In genomic region chr10:98104125-98104524, GRCh38 we compare ENCODE assay signal across 27 cellular contexts.
"Had no signal": no experiment of that assay in that cellular context is flagged by ENCODE, and none has a peak within 500 bp of the region (broad histone marks: within the 10 kb centered on the region; RNA-seq: fewer than 3 reads in every experiment).

No MANE protein-coding gene starts in this region.

- H3K4me3 ChIP-seq: neural progenitor cell, ovary, psoas muscle, right lobe of liver, sigmoid colon, stomach, thoracic aorta, thyroid gland, transverse colon, upper lobe of left lung, vagina had no signal

- H3K36me3 Mint-ChIP-seq: naive thymus-derived CD4-positive, alpha-beta T cell; natural killer cell; neural progenitor cell; stimulated activated effector memory CD8-positive, alpha-beta T cell treated with anti-CD3 and anti-CD28 coated beads, Interleukin-12 subunit alpha, Interleukin-12 subunit beta, amount 100 ng/mL, for 72 hours; stimulated activated naive B cell treated with anti-CD40 and anti-IgM and Interleukin-4, amounts not matched to agents 10 μg/mL and 1 μg/mL and 100 μg/mL, for 72 hours had no signal

- H3K4me1 Mint-ChIP-seq: naive thymus-derived CD4-positive, alpha-beta T cell; natural killer cell; nephron; neural progenitor cell; stimulated activated effector memory CD8-positive, alpha-beta T cell treated with anti-CD3 and anti-CD28 coated beads, Interleukin-12 subunit alpha, Interleukin-12 subunit beta, amount 100 ng/mL, for 72 hours; stimulated activated naive B cell treated with anti-CD40 and anti-IgM and Interleukin-4, amounts not matched to agents 10 μg/mL and 1 μg/mL and 100 μg/mL, for 72 hours had no signal

- H3K27ac ChIP-seq: neural progenitor cell, ovary, parathyroid adenoma, psoas muscle, right lobe of liver, sigmoid colon, stomach, thoracic aorta, thyroid gland, transverse colon, upper lobe of left lung, vagina had no signal

- ATAC-seq: naive thymus-derived CD4-positive, alpha-beta T cell; natural killer cell; psoas muscle; right cardiac atrium; right lobe of liver; stimulated activated effector memory CD8-positive, alpha-beta T cell treated with anti-CD3 and anti-CD28 coated beads, Interleukin-12 subunit alpha, Interleukin-12 subunit beta, amount 100 ng/mL, for 72 hours; stimulated activated naive B cell treated with anti-CD40 and anti-IgM and Interleukin-4, amounts not matched to agents 10 μg/mL and 1 μg/mL and 100 μg/mL, for 72 hours had no signal

- H3K4me1 ChIP-seq: parathyroid adenoma, psoas muscle, right lobe of liver, sigmoid colon, stomach, thyroid gland, transverse colon, vagina had no signal

- H3K36me3 ChIP-seq: neural progenitor cell, ovary, right lobe of liver, sigmoid colon, stomach, thoracic aorta, thyroid gland, transverse colon, upper lobe of left lung, vagina had no signal

- H3K9me3 ChIP-seq: ovary, psoas muscle, right lobe of liver, stomach, thoracic aorta, thyroid gland, transverse colon, upper lobe of left lung, vagina had no signal

- H3K27ac Mint-ChIP-seq: naive thymus-derived CD4-positive, alpha-beta T cell; natural killer cell; nephron; neural progenitor cell; progenitor cell of endocrine pancreas; stimulated activated effector memory CD8-positive, alpha-beta T cell treated with anti-CD3 and anti-CD28 coated beads, Interleukin-12 subunit alpha, Interleukin-12 subunit beta, amount 100 ng/mL, for 72 hours; stimulated activated naive B cell treated with anti-CD40 and anti-IgM and Interleukin-4, amounts not matched to agents 10 μg/mL and 1 μg/mL and 100 μg/mL, for 72 hours; stimulated activated naive CD8-positive, alpha-beta T cell treated with anti-CD3 and anti-CD28 coated beads, Interleukin-15, Interleukin-2, amounts not matched to agents 100 ng/mL and 50 ng/mL, for 24 hours had no signal

- H3K27me3 ChIP-seq: neural progenitor cell, ovary, right lobe of liver, sigmoid colon, thyroid gland, transverse colon, upper lobe of left lung, vagina had no signal

- H3K4me3 Mint-ChIP-seq: naive thymus-derived CD4-positive, alpha-beta T cell; natural killer cell; nephron; neural progenitor cell; stimulated activated effector memory CD8-positive, alpha-beta T cell treated with anti-CD3 and anti-CD28 coated beads, Interleukin-12 subunit alpha, Interleukin-12 subunit beta, amount 100 ng/mL, for 72 hours; stimulated activated naive B cell treated with anti-CD40 and anti-IgM and Interleukin-4, amounts not matched to agents 10 μg/mL and 1 μg/mL and 100 μg/mL, for 72 hours; stimulated activated naive CD8-positive, alpha-beta T cell treated with anti-CD3 and anti-CD28 coated beads, Interleukin-15, Interleukin-2, amounts not matched to agents 100 ng/mL and 50 ng/mL, for 24 hours had no signal

- H3K9me3 Mint-ChIP-seq: naive thymus-derived CD4-positive, alpha-beta T cell; natural killer cell; nephron; neural progenitor cell; stimulated activated effector memory CD8-positive, alpha-beta T cell treated with anti-CD3 and anti-CD28 coated beads, Interleukin-12 subunit alpha, Interleukin-12 subunit beta, amount 100 ng/mL, for 72 hours; stimulated activated naive B cell treated with anti-CD40 and anti-IgM and Interleukin-4, amounts not matched to agents 10 μg/mL and 1 μg/mL and 100 μg/mL, for 72 hours; stimulated activated naive CD8-positive, alpha-beta T cell treated with anti-CD3 and anti-CD28 coated beads, Interleukin-15, Interleukin-2, amounts not matched to agents 100 ng/mL and 50 ng/mL, for 24 hours had no signal

- DNase-seq: naive thymus-derived CD4-positive, alpha-beta T cell; natural killer cell; occipital lobe; ovary; posterior cingulate gyrus; psoas muscle; right cardiac atrium; right lobe of liver; sigmoid colon; stimulated activated CD4-positive, alpha-beta T cell treated with anti-CD3 and anti-CD28 coated beads, Interleukin-15, amount 100 ng/mL, for 24 hours; stimulated activated CD4-positive, alpha-beta T cell treated with anti-CD3 and anti-CD28 coated beads, Interleukin-2, amount 100 ng/mL, for 24 hours; stimulated activated CD4-positive, alpha-beta T cell treated with anti-CD3 and anti-CD28 coated beads, Interleukin-2, amount 100 ng/mL, for 48 hours; stimulated activated CD4-positive, alpha-beta T cell treated with anti-CD3 and anti-CD28 coated beads, Interleukin-4, amount 100 ng/mL, for 24 hours; stimulated activated naive B cell treated with anti-CD40 and anti-IgM and Interleukin-4, amounts not matched to agents 10 μg/mL and 1 μg/mL and 100 μg/mL, for 72 hours; stimulated activated naive CD4-positive, alpha-beta T cell treated with Interleukin-2 at 50 U/mL for 16 hours; stomach; thyroid gland; transverse colon had no signal
